ENCODE assay signal across 8 cellular contexts in the genomic region with DNA sequence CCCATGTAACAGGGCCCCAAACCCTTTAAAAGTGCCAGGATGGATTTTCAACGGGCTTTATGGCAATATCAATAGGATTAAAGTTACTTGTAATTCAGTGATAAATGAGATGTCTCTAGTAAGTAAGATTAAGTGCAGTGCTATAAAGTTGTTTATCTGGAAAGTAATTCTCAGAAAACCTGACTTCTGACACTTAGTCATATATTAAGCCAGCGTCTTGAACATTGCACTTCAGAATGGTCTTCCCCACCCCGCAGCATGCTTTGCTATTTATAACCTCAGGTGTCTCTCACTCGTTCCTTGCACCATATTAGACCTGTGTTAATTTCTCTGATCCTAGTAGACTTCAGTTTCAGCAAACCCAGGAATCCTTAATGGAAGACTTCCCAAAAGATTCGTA. TPM values are rescaled to one million over a fixed set of nuclear protein-coding genes. Genes with fewer than 3 reads are reported as not detected.
A peak's percentile ranks its signal among the peaks of the same experiment; 100 is the strongest.
DNase-seq lines count a peak whose midpoint lies in the region; ATAC-seq and TF ChIP-seq lines count a peak whose summit lies in the region.

No MANE protein-coding gene starts in this region.

- peak; percentile 9 for ATAC-seq in activated CD4-positive, alpha-beta T cell treated with anti-CD3 and anti-CD28 coated beads for 36 hours
- no peak for ATAC-seq in GM18498 (IDR thresholded peaks at IDR 0.05; ENCODE audit: unreplicated experiment)

- WGBS in liver, result 10% methylated on average over 5 of the region's 5 CpGs
- WGBS in spleen, 5 donors, result 35 to 41% (median 37%) methylated on average over 5 of the region's 5 CpGs

- TF ChIP-seq CTCF in liver (IDR thresholded peaks at IDR 0.05; ENCODE audit: low read depth, low read length, missing input control) (no peak), spleen (IDR thresholded peaks at IDR 0.05 in 8 of 11, conservative IDR thresholded peaks at IDR 0.05 in 3 of 11) (no peak)

- H3K4me1 ChIP-seq in adipocyte (ENCODE audit: control insufficient read depth, insufficient read depth, low read length), result peaks cover 23% of the 10 kb centered on the region
- H3K4me1 ChIP-seq in liver (ENCODE audit: control insufficient read depth in 4 of 4, insufficient read depth in 4 of 4, low read length in 3 of 4), result peaks cover 0 to 19% (median 10%) of the 10 kb centered on the region in 4 donors
- H3K4me1 ChIP-seq in spleen, result peaks cover 12 to 52% (median 24%) of the 10 kb centered on the region in 6 donors

- H3K27me3 ChIP-seq in adipocyte (replicated peaks; ENCODE audit: control insufficient read depth, insufficient read depth, low read length), result no peaks in the 10 kb centered on the region
- H3K27me3 ChIP-seq in liver (ENCODE audit: control insufficient read depth in 4 of 4, insufficient read depth in 4 of 4, low read length in 3 of 4), result no peaks in the 10 kb centered on the region
- H3K27me3 ChIP-seq in spleen (replicated peaks in 1 of 7), result peaks cover 0 to 59% (median 6%) of the 10 kb centered on the region in 7 donors

- H3K4me3 Mint-ChIP-seq in activated CD4-positive, alpha-beta T cell treated with anti-CD3 and anti-CD28 coated beads for 36 hours, result peak overlapping the region; percentile 84

- POLR2A ChIA-PET in activated CD4-positive, alpha-beta T cell treated with anti-CD3 and anti-CD28 coated beads for 36 hours (lab: Charles Lee), result interaction anchor here (0.6 to 0.9 kb wide), 7 partner anchors 16 to 1116 kb away, joined by 3 to 15 read pairs (median 5); no protein-coding TSS in a partner anchor

- H3K27me3 Mint-ChIP-seq in activated CD4-positive, alpha-beta T cell treated with anti-CD3 and anti-CD28 coated beads for 36 hours, result peaks cover 24% of the 10 kb centered on the region

- peak; percentile 35 for DNase-seq in activated CD4-positive, alpha-beta T cell treated with anti-CD3 and anti-CD28 coated beads for 36 hours
- DNase-seq in activated CD4-positive, alpha-beta T cell treated with anti-CD3 and anti-CD28 coated beads for 1 hour, result no peak
- DNase-seq in adipocyte (ENCODE audit: low read depth), result no peak
- DNase-seq in spleen, result no peak
- no peak for DNase-seq in SKM-1 (lab: John Stamatoyannopoulos, UW; ENCODE audit: unreplicated experiment)
- DNase-seq in NCI-H1930 (lab: John Stamatoyannopoulos, UW), result no peak

- H3K27ac ChIP-seq in liver (ENCODE audit: low read depth in 1 of 2, low read length in 2 of 2) (peak overlapping the region; percentile 78 to 100), spleen (peak overlapping the region in 5 of 8 donors; percentile 62 to 93 (median 92))

- H3K4me3 ChIP-seq in adipocyte (ENCODE audit: low read length), result peak overlapping the region; percentile 96
- peak overlapping the region; percentile 42 to 98 (median 85) for H3K4me3 ChIP-seq in liver (ENCODE audit: low read depth in 1 of 3, low read length in 3 of 3)
- peak overlapping the region in 1 of 8 donors; percentile 91 for H3K4me3 ChIP-seq in spleen

- no peaks in the 10 kb centered on the region for H3K9me3 Mint-ChIP-seq in activated CD4-positive, alpha-beta T cell treated with anti-CD3 and anti-CD28 coated beads for 36 hours (ENCODE audit: low read depth)

- peaks cover 15% of the 10 kb centered on the region for H3K36me3 Mint-ChIP-seq in activated CD4-positive, alpha-beta T cell treated with anti-CD3 and anti-CD28 coated beads for 36 hours (ENCODE audit: low read depth)

- no peak for TF ChIP-seq RAD21 in liver (IDR thresholded peaks at IDR 0.05)

- H3K27ac Mint-ChIP-seq in activated CD4-positive, alpha-beta T cell treated with anti-CD3 and anti-CD28 coated beads for 36 hours, result peak overlapping the region; percentile 51

- peak overlapping the region; percentile 96 for H3K9ac ChIP-seq in adipocyte (ENCODE audit: low read length)
- H3K9ac ChIP-seq in liver (ENCODE audit: low read depth in 1 of 2, low read length in 2 of 2), result peak overlapping the region; percentile 21 to 75

- intact Hi-C loops in activated CD4-positive, alpha-beta T cell treated with anti-CD3 and anti-CD28 coated beads for 36 hours (cut with DNase I, micrococcal nuclease), result loop anchor here (1.0 to 10.0 kb wide), 17 partner anchors 26 to 1845 kb away; no protein-coding TSS in a partner anchor
- intact Hi-C loops in spleen (cut with DNase I; ENCODE audit: low total_unique reads), result loop anchor here (5.0 to 10.0 kb wide), 3 partner anchors 675 to 1478 kb away; no protein-coding TSS in a partner anchor

- H3K36me3 ChIP-seq in adipocyte (ENCODE audit: control insufficient read depth, insufficient read depth, low read length, severe bottlenecking) (no peaks in the 10 kb centered on the region), liver (ENCODE audit: control insufficient read depth in 4 of 4, insufficient read depth in 3 of 4, low read depth in 1 of 4, low read length in 3 of 4) (no peaks in the 10 kb centered on the region), spleen (no peaks in the 10 kb centered on the region)

- TF ChIP-seq POLR2A in spleen (IDR thresholded peaks at IDR 0.05), result no peak

- no peaks in the 10 kb centered on the region for H3K9me3 ChIP-seq in adipocyte (ENCODE audit: control insufficient read depth, low read length)
- H3K9me3 ChIP-seq in liver (ENCODE audit: control insufficient read depth in 4 of 4, low read length in 3 of 4), result no peaks in the 10 kb centered on the region
- no peaks in the 10 kb centered on the region for H3K9me3 ChIP-seq in spleen

- H3K4me1 Mint-ChIP-seq in activated CD4-positive, alpha-beta T cell treated with anti-CD3 and anti-CD28 coated beads for 36 hours, result peaks cover 32% of the 10 kb centered on the region

- CTCF ChIA-PET in activated CD4-positive, alpha-beta T cell treated with anti-CD3 and anti-CD28 coated beads for 36 hours (lab: Charles Lee), result interaction anchor here (0.6 to 2.7 kb wide), 30 partner anchors 11 to 1477 kb away, joined by 3 to 16 read pairs (median 3); no protein-coding TSS in a partner anchor

TF ChIP-seq in liver, 16 proteins besides CTCF, POLR2A, EP300 and RAD21:
- no peak for TF ChIP-seq NR2F2 (IDR thresholded peaks at IDR 0.05)
- TF ChIP-seq, protein P1, sequence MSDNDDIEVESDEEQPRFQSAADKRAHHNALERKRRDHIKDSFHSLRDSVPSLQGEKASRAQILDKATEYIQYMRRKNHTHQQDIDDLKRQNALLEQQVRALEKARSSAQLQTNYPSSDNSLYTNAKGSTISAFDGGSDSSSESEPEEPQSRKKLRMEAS (IDR thresholded peaks at IDR 0.05), result no peak
- no peak for TF ChIP-seq FOXA2 (IDR thresholded peaks at IDR 0.05)
- no peak for TF ChIP-seq HNF4A (conservative IDR thresholded peaks at IDR 0.05)

RNA-seq across cellular contexts. Expression of gene MAF, which starts 2.1 kb away (rescaled TPM):
- 10 to 100 TPM; 66.9 to 71.4 TPM for total RNA-seq in activated CD4-positive, alpha-beta T cell treated with anti-CD3 and anti-CD28 coated beads for 36 hours
- total RNA-seq in liver (10 to 100 TPM; 16.0 to 20.9 TPM), spleen (100 to 1,000 TPM in 2 of 7 donors, 10 to 100 TPM in 5; 53.5 to 107 (median 63.0) TPM)
- polyA plus RNA-seq in liver (10 to 100 TPM in 1 of 2 donors, 1 to 10 TPM in 1; 9.7 to 17.5 TPM), spleen (10 to 100 TPM in 2 of 3 donors, 1 to 10 TPM in 1; 8.8 to 14.8 (median 12.7) TPM)
